1 cellular context compared by ENCODE assay signal in the genomic region with DNA sequence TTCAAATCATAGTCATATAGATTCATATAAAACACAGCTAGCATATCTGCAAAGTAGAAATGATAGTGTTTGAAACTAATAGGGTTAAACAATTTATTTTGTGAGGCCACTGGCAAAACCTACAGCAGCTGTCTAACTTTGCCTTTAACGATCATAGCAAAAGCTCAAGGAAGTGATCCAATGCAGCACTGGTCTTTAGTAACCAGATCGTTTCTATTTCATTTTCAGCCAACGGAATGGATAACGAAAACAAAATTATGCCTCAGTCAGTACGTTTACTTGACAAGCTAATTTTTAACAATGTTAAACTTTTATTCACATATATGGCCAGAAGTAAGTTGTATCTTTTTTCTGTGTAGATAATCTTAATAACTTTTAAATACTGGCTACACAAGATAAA.
TF ChIP-seq lines count a peak whose summit lies in the region.

No MANE protein-coding gene starts in this region.

TF ChIP-seq in HepG2, 621 proteins besides CTCF, POLR2A, EP300 and RAD21:
- TF ChIP-seq, protein P1, sequence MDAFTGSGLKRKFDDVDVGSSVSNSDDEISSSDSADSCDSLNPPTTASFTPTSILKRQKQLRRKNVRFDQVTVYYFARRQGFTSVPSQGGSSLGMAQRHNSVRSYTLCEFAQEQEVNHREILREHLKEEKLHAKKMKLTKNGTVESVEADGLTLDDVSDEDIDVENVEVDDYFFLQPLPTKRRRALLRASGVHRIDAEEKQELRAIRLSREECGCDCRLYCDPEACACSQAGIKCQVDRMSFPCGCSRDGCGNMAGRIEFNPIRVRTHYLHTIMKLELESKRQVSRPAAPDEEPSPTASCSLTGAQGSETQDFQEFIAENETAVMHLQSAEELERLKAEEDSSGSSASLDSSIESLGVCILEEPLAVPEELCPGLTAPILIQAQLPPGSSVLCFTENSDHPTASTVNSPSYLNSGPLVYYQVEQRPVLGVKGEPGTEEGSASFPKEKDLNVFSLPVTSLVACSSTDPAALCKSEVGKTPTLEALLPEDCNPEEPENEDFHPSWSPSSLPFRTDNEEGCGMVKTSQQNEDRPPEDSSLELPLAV (CRISPR knock-in tag; conservative IDR thresholded peaks at IDR 0.05; ENCODE audit: low read depth): no peak
- TF ChIP-seq, protein P2, sequence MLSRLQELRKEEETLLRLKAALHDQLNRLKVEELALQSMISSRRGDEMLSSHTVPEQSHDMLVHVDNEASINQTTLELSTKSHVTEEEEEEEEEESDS (CRISPR knock-in tag; IDR thresholded peaks at IDR 0.05; ENCODE audit: borderline replicate concordance): no peak
- TF ChIP-seq, protein P3, sequence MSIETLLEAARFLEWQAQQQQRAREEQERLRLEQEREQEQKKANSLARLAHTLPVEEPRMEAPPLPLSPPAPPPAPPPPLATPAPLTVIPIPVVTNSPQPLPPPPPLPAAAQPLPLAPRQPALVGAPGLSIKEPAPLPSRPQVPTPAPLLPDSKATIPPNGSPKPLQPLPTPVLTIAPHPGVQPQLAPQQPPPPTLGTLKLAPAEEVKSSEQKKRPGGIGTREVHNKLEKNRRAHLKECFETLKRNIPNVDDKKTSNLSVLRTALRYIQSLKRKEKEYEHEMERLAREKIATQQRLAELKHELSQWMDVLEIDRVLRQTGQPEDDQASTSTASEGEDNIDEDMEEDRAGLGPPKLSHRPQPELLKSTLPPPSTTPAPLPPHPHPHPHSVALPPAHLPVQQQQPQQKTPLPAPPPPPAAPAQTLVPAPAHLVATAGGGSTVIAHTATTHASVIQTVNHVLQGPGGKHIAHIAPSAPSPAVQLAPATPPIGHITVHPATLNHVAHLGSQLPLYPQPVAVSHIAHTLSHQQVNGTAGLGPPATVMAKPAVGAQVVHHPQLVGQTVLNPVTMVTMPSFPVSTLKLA (IDR thresholded peaks at IDR 0.05): no peak
- no peak for TF ChIP-seq KLF9 (CRISPR knock-in tag; IDR thresholded peaks at IDR 0.05; ENCODE audit: low read depth)
- no peak for TF ChIP-seq KAT8 (CRISPR knock-in tag; IDR thresholded peaks at IDR 0.05)
- TF ChIP-seq CBFB (CRISPR knock-in tag; IDR thresholded peaks at IDR 0.05): no peak
- no peak for TF ChIP-seq MIER3 (CRISPR knock-in tag; IDR thresholded peaks at IDR 0.05; ENCODE audit: borderline replicate concordance)
- no peak for TF ChIP-seq SALL2 (CRISPR knock-in tag; IDR thresholded peaks at IDR 0.05)
- no peak for TF ChIP-seq TCF12 (IDR thresholded peaks at IDR 0.05)
- TF ChIP-seq TCF12 (CRISPR knock-in tag; IDR thresholded peaks at IDR 0.05): no peak
- no peak for TF ChIP-seq ZNF160 (CRISPR knock-in tag; IDR thresholded peaks at IDR 0.05)
- no peak for TF ChIP-seq ZNF557 (CRISPR knock-in tag; IDR thresholded peaks at IDR 0.05)
- TF ChIP-seq BORCS8-MEF2B (CRISPR knock-in tag; IDR thresholded peaks at IDR 0.05): no peak
- TF ChIP-seq, protein P4, sequence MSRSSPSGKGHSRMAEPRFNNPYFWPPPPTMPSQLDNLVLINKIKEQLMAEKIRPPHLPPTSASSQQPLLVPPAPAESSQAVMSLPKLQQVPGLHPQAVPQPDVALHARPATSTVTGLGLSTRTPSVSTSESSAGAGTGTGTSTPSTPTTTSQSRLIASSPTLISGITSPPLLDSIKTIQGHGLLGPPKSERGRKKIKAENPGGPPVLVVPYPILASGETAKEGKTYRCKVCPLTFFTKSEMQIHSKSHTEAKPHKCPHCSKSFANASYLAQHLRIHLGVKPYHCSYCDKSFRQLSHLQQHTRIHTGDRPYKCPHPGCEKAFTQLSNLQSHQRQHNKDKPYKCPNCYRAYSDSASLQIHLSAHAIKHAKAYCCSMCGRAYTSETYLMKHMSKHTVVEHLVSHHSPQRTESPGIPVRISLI (CRISPR knock-in tag; IDR thresholded peaks at IDR 0.05; ENCODE audit: borderline replicate concordance): no peak
- TF ChIP-seq KDM5A (IDR thresholded peaks at IDR 0.05; ENCODE audit: borderline replicate concordance, low read length): no peak
- TF ChIP-seq, protein P5, sequence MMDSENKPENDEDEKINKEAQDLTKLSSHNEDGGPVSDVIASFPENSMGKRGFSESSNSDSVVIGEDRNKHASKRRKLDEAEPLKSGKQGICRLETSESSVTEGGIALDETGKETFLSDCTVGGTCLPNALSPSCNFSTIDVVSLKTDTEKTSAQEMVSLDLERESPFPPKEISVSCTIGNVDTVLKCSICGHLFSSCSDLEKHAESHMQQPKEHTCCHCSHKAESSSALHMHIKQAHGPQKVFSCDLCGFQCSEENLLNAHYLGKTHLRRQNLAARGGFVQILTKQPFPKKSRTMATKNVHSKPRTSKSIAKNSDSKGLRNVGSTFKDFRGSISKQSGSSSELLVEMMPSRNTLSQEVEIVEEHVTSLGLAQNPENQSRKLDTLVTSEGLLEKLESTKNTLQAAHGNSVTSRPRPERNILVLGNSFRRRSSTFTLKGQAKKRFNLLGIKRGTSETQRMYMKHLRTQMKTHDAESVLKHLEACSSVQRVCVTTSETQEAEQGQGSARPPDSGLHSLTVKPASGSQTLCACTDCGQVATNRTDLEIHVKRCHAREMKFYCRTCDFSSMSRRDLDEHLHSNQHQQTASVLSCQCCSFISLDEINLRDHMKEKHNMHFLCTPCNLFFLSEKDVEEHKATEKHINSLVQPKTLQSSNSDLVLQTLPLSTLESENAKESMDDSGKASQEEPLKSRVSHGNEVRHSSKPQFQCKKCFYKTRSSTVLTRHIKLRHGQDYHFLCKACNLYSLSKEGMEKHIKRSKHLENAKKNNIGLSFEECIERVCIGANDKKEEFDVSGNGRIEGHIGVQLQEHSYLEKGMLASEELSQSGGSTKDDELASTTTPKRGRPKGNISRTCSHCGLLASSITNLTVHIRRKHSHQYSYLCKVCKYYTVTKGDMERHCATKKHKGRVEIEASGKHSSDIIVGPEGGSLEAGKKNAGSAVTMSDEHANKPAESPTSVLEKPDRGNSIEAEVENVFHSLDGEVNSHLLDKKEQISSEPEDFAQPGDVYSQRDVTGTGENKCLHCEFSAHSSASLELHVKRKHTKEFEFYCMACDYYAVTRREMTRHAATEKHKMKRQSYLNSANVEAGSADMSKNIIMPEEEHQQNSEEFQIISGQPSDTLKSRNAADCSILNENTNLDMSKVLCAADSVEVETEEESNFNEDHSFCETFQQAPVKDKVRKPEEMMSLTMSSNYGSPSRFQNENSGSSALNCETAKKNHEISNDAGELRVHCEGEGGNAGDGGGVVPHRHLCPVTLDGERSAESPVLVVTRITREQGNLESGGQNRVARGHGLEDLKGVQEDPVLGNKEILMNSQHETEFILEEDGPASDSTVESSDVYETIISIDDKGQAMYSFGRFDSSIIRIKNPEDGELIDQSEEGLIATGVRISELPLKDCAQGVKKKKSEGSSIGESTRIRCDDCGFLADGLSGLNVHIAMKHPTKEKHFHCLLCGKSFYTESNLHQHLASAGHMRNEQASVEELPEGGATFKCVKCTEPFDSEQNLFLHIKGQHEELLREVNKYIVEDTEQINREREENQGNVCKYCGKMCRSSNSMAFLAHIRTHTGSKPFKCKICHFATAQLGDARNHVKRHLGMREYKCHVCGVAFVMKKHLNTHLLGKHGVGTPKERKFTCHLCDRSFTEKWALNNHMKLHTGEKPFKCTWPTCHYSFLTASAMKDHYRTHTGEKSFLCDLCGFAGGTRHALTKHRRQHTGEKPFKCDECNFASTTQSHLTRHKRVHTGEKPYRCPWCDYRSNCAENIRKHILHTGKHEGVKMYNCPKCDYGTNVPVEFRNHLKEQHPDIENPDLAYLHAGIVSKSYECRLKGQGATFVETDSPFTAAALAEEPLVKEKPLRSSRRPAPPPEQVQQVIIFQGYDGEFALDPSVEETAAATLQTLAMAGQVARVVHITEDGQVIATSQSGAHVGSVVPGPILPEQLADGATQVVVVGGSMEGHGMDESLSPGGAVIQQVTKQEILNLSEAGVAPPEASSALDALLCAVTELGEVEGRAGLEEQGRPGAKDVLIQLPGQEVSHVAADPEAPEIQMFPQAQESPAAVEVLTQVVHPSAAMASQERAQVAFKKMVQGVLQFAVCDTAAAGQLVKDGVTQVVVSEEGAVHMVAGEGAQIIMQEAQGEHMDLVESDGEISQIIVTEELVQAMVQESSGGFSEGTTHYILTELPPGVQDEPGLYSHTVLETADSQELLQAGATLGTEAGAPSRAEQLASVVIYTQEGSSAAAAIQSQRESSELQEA (CRISPR knock-in tag; IDR thresholded peaks at IDR 0.05; ENCODE audit: not compliant biosample characterization): no peak
- TF ChIP-seq ZNF816 (CRISPR knock-in tag; IDR thresholded peaks at IDR 0.05; ENCODE audit: borderline replicate concordance): no peak
- no peak for TF ChIP-seq ZNF891 (CRISPR knock-in tag; IDR thresholded peaks at IDR 0.05)
- TF ChIP-seq SRY (CRISPR knock-in tag; IDR thresholded peaks at IDR 0.05): no peak
- TF ChIP-seq ZNF501 (CRISPR knock-in tag; IDR thresholded peaks at IDR 0.05): no peak
